Comparison of ENCODE assay signal across 23 cellular contexts in the genomic region with DNA sequence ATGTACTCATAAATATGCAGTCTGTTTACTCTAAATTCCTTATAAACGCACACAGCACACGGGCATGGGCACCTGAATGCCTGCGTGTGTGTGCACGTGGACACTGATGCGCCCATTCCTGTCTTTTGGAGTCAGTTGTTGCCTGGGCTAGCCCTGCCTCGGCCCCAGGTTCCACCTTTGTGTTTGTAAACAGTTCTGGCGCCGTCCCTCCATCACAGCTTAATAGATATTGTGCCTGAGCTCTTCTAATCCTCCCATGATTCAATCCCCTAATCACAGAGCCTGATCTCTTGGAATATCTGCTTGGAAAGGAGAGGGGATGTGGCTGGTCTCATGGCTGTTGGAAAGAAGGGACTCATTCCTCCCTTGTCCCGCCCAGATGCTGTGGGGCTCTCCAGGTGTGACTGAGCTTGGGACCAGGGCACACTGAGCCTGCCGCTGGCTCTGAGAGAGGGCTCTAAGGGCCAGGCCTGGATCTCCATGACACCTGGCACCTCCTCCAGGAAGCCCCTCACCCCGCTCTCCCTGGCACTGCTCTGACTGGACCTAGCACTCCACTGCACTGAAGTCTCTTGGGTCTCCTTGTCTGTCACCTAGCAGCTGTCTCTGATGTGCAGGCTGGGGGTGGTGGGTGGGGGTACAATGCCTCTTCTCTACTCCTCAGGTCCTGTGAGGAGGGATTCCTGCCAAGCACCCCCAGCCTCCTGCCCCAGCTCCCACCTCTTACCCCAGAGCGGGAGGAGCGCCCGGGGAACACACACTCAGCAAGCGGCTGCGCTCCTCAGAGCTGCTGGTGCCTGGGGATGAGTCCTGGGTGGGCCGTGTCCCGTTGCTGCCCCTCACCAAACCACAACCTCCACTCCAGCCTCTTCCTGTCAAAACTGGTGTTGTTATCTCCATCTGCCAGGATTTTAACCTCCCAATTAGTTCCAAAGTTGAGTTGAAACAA.
"Had no signal": no experiment of that assay in that cellular context is flagged by ENCODE, and none has a peak within 500 bp of the region (broad histone marks: within the 10 kb centered on the region; RNA-seq: fewer than 3 reads in every experiment).

No MANE protein-coding gene starts in this region.

- DNase-seq: activated CD4-positive, alpha-beta T cell treated with anti-CD3 and anti-CD28 coated beads for 4 hours; activated CD4-positive, alpha-beta T cell treated with anti-CD3 and anti-CD28 coated beads, Interleukin-2, amount 50 U/mL, for 4 hours; activated CD8-positive, alpha-beta memory T cell treated with anti-CD3 and anti-CD28 coated beads for 24 hours; activated gamma-delta T cell; activated naive CD4-positive, alpha-beta T cell treated with anti-CD3 and anti-CD28 coated beads, Interleukin-2, amount 10 ng/mL, durations not matched to agents 7 days and 5 days; activated naive CD8-positive, alpha-beta T cell treated with anti-CD3 and anti-CD28 coated beads, Interleukin-2, amount 10 ng/mL, durations not matched to agents 7 days and 5 days; activated T-cell treated with anti-CD3 and anti-CD28 coated beads, Interleukin-2, amount 50 U/mL, for 1 hour; central memory CD4-positive, alpha-beta T cell; foreskin keratinocyte; heart right ventricle; kidney glomerular epithelial cell; midbrain; stimulated activated CD4-positive, alpha-beta T cell treated with anti-CD3 and anti-CD28 coated beads, Interleukin-15, amount 100 ng/mL, for 24 hours; stimulated activated CD4-positive, alpha-beta T cell treated with anti-CD3 and anti-CD28 coated beads, Interleukin-2, amount 100 ng/mL, for 24 hours; stimulated activated naive CD4-positive, alpha-beta T cell treated with Interleukin-2 at 50 U/mL for 16 hours; SW 1271; testis; transverse colon had no signal

- H3K27ac Mint-ChIP-seq: activated naive CD8-positive, alpha-beta T cell treated with anti-CD3 and anti-CD28 coated beads, Interleukin-2, amount 10 ng/mL, durations not matched to agents 7 days and 5 days; activated T-helper 1 cell treated with anti-CD3 and anti-CD28 coated beads, Interleukin-12 subunit alpha, Interleukin-12 subunit beta, Interleukin-2, Interleukin-4 antibody, amounts not matched to agents 30 ng/mL and 10 ng/mL and 1 ng/mL, durations not matched to agents 14 hours and 24 hours and 36 hours; memory B cell; natural killer cell treated with Interleukin-12 subunit alpha and Interleukin-12 subunit beta and Interleukin-15 and Interleukin-18, amount 100 ng/mL, for 72 hours; T-helper 2 cell treated with Interferon-gamma antibody and Interleukin-4, amounts not matched to agents 5 μg/mL and 100 μg/mL, for 36 hours had no signal

- H3K9me3 Mint-ChIP-seq: activated naive CD4-positive, alpha-beta T cell treated with anti-CD3 and anti-CD28 coated beads, Interleukin-2, amount 10 ng/mL, durations not matched to agents 7 days and 5 days; activated naive CD8-positive, alpha-beta T cell treated with anti-CD3 and anti-CD28 coated beads, Interleukin-2, amount 10 ng/mL, durations not matched to agents 7 days and 5 days; activated T-helper 1 cell treated with anti-CD3 and anti-CD28 coated beads, Interleukin-12 subunit alpha, Interleukin-12 subunit beta, Interleukin-2, Interleukin-4 antibody, amounts not matched to agents 30 ng/mL and 10 ng/mL and 1 ng/mL, durations not matched to agents 14 hours and 24 hours and 36 hours; natural killer cell treated with Interleukin-12 subunit alpha and Interleukin-12 subunit beta and Interleukin-15 and Interleukin-18, amount 100 ng/mL, for 72 hours; T-helper 2 cell treated with Interferon-gamma antibody and Interleukin-4, amounts not matched to agents 5 μg/mL and 100 μg/mL, for 36 hours had no signal

- H3K4me3 Mint-ChIP-seq: activated naive CD4-positive, alpha-beta T cell treated with anti-CD3 and anti-CD28 coated beads, Interleukin-2, amount 10 ng/mL, durations not matched to agents 7 days and 5 days; activated naive CD8-positive, alpha-beta T cell treated with anti-CD3 and anti-CD28 coated beads, Interleukin-2, amount 10 ng/mL, durations not matched to agents 7 days and 5 days; activated T-helper 1 cell treated with anti-CD3 and anti-CD28 coated beads, Interleukin-12 subunit alpha, Interleukin-12 subunit beta, Interleukin-2, Interleukin-4 antibody, amounts not matched to agents 30 ng/mL and 10 ng/mL and 1 ng/mL, durations not matched to agents 14 hours and 24 hours and 36 hours; memory B cell; natural killer cell treated with Interleukin-12 subunit alpha and Interleukin-12 subunit beta and Interleukin-15 and Interleukin-18, amount 100 ng/mL, for 72 hours; T-helper 2 cell treated with Interferon-gamma antibody and Interleukin-4, amounts not matched to agents 5 μg/mL and 100 μg/mL, for 36 hours had no signal

- ATAC-seq: foreskin keratinocyte; left lobe of liver; natural killer cell treated with Interleukin-12 subunit alpha and Interleukin-12 subunit beta and Interleukin-15 and Interleukin-18, amount 100 ng/mL, for 72 hours had no signal

- H3K36me3 Mint-ChIP-seq: activated naive CD4-positive, alpha-beta T cell treated with anti-CD3 and anti-CD28 coated beads, Interleukin-2, amount 10 ng/mL, durations not matched to agents 7 days and 5 days; activated naive CD8-positive, alpha-beta T cell treated with anti-CD3 and anti-CD28 coated beads, Interleukin-2, amount 10 ng/mL, durations not matched to agents 7 days and 5 days; memory B cell; natural killer cell treated with Interleukin-12 subunit alpha and Interleukin-12 subunit beta and Interleukin-15 and Interleukin-18, amount 100 ng/mL, for 72 hours had no signal

- H3K4me1 Mint-ChIP-seq: activated naive CD4-positive, alpha-beta T cell treated with anti-CD3 and anti-CD28 coated beads, Interleukin-2, amount 10 ng/mL, durations not matched to agents 7 days and 5 days; activated naive CD8-positive, alpha-beta T cell treated with anti-CD3 and anti-CD28 coated beads, Interleukin-2, amount 10 ng/mL, durations not matched to agents 7 days and 5 days; memory B cell had no signal
